Comparison of ENCODE assay signal across 4 cellular contexts in the genomic region with DNA sequence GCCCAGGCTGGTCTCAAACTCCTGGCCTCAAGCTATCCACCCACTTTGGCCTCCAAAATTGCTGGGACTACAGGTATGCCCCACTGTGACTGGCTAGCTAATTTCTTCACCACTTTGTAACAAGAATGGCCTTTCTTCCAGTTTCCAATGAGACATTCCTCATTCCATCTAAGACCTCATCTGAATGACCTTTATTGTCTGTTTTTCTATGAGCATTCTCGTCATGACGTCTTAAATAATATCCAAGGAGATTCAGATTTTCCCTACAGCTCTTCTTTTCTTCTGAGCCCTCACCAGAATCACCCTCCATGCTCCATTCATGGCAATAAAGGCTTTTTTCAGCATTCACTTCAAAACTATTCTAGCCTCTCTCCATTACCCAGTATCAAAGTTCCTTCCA. TPM values are rescaled to one million over a fixed set of nuclear protein-coding genes. Genes with fewer than 3 reads are reported as not detected.
"Had no signal": no experiment of that assay in that cellular context is flagged by ENCODE, and none has a peak within 500 bp of the region (broad histone marks: within the 10 kb centered on the region; RNA-seq: fewer than 3 reads in every experiment).

No MANE protein-coding gene starts in this region.

- DNase-seq: GDM1, GF-D8 had no signal

- H3K4me3 ChIP-seq: GM12878 had no signal

RNA-seq across cellular contexts. Expression of a gene that starts 30.2 kb away (rescaled TPM):
- total RNA-seq: G401 had no signal
